In genomic region chr12:89019439-89020120, GRCh38 we compare ENCODE assay signal across 8 cellular contexts.
DNase-seq lines count a peak whose midpoint lies in the region; ATAC-seq and TF ChIP-seq lines count a peak whose summit lies in the region.

No MANE protein-coding gene starts in this region.

- TF ChIP-seq RAD21 in liver (IDR thresholded peaks at IDR 0.05) = peak; percentile 95 to 99

- H3K36me3 ChIP-seq in CD4-positive, CD25-positive, alpha-beta regulatory T cell (ENCODE audit: control insufficient read depth, insufficient read depth, low read length) = no peaks in the 10 kb centered on the region
- no peaks in the 10 kb centered on the region for H3K36me3 ChIP-seq in liver (ENCODE audit: control insufficient read depth in 4 of 4, insufficient read depth in 3 of 4, low read depth in 1 of 4, low read length in 3 of 4)

- H3K4me3 ChIP-seq in CD4-positive, CD25-positive, alpha-beta regulatory T cell (ENCODE audit: low read depth, low read length) = peak overlapping the region; percentile 84
- peak overlapping the region; percentile 16 to 61 (median 31) for H3K4me3 ChIP-seq in liver (ENCODE audit: low read depth in 1 of 3, low read length in 3 of 3)

- H3K9me3 Mint-ChIP-seq in CD4-positive, CD25-positive, alpha-beta regulatory T cell = no peaks in the 10 kb centered on the region
- H3K9me3 Mint-ChIP-seq in activated CD4-positive, alpha-beta T cell treated with anti-CD3 and anti-CD28 coated beads for 36 hours (ENCODE audit: low read depth) = no peaks in the 10 kb centered on the region

- no peaks in the 10 kb centered on the region for H3K36me3 Mint-ChIP-seq in CD4-positive, CD25-positive, alpha-beta regulatory T cell
- no peaks in the 10 kb centered on the region for H3K36me3 Mint-ChIP-seq in activated CD4-positive, alpha-beta T cell treated with anti-CD3 and anti-CD28 coated beads for 36 hours (ENCODE audit: low read depth)

- H3K27me3 ChIP-seq in CD4-positive, CD25-positive, alpha-beta regulatory T cell (ENCODE audit: control insufficient read depth, insufficient read depth, low read length) = peaks cover 7% of the 10 kb centered on the region
- no peaks in the 10 kb centered on the region for H3K27me3 ChIP-seq in liver (ENCODE audit: control insufficient read depth in 4 of 4, insufficient read depth in 4 of 4, low read length in 3 of 4)

- intact Hi-C loops in activated CD4-positive, alpha-beta T cell treated with anti-CD3 and anti-CD28 coated beads for 36 hours (cut with DNase I, micrococcal nuclease) = loop anchor here (1.0 to 10.0 kb wide), 18 partner anchors 21 to 1938 kb away; partner anchors contain the start of genes ATP2B1 (in 1 of the 2), CCER1 (in 1 of the 2), DUSP6 (in 1 of the 2) and GALNT4 (in 1 of the 2)

- peaks cover 21% of the 10 kb centered on the region for H3K27me3 Mint-ChIP-seq in CD4-positive, CD25-positive, alpha-beta regulatory T cell
- H3K27me3 Mint-ChIP-seq in activated CD4-positive, alpha-beta T cell treated with anti-CD3 and anti-CD28 coated beads for 36 hours = peaks cover 4% of the 10 kb centered on the region

- peaks cover 4 to 7% (median 5%) of the 10 kb centered on the region in 4 donors for H3K4me1 Mint-ChIP-seq in CD4-positive, CD25-positive, alpha-beta regulatory T cell
- peaks cover 16% of the 10 kb centered on the region for H3K4me1 Mint-ChIP-seq in activated CD4-positive, alpha-beta T cell treated with anti-CD3 and anti-CD28 coated beads for 36 hours

- CTCF ChIA-PET in activated CD4-positive, alpha-beta T cell treated with anti-CD3 and anti-CD28 coated beads for 36 hours (lab: Charles Lee) = interaction anchor here (0.6 to 5.6 kb wide), 27 partner anchors 11 to 1921 kb away, joined by 3 to 54 read pairs (median 3); partner anchors contain the start of gene POC1B

- peak; percentile 90 for TF ChIP-seq CTCF in liver (IDR thresholded peaks at IDR 0.05; ENCODE audit: low read depth, low read length, missing input control)

- POLR2A ChIA-PET in activated CD4-positive, alpha-beta T cell treated with anti-CD3 and anti-CD28 coated beads for 36 hours (lab: Charles Lee) = interaction anchor here (0.6 to 1.2 kb wide), 5 partner anchors 19 to 627 kb away, joined by 3 to 11 read pairs (median 9); partner anchors contain the start of gene POC1B

- H3K9me3 ChIP-seq in CD4-positive, CD25-positive, alpha-beta regulatory T cell (ENCODE audit: control insufficient read depth in 2 of 2, low read length in 2 of 2) = no peaks in the 10 kb centered on the region
- no peaks in the 10 kb centered on the region for H3K9me3 ChIP-seq in liver (ENCODE audit: control insufficient read depth in 4 of 4, low read length in 3 of 4)

- no peak overlapping the region for H3K4me3 Mint-ChIP-seq in CD4-positive, CD25-positive, alpha-beta regulatory T cell
- no peak overlapping the region for H3K4me3 Mint-ChIP-seq in activated CD4-positive, alpha-beta T cell treated with anti-CD3 and anti-CD28 coated beads for 36 hours

- H3K27ac Mint-ChIP-seq in CD4-positive, CD25-positive, alpha-beta regulatory T cell = no peak overlapping the region
- no peak overlapping the region for H3K27ac Mint-ChIP-seq in activated CD4-positive, alpha-beta T cell treated with anti-CD3 and anti-CD28 coated beads for 36 hours

- no peak overlapping the region for H3K9ac ChIP-seq in liver (ENCODE audit: low read depth in 1 of 2, low read length in 2 of 2)

- WGBS in liver = 3% methylated on average over 14 of the region's 14 CpGs

- peak; percentile 54 to 88 (median 76) for DNase-seq in CD4-positive, CD25-positive, alpha-beta regulatory T cell
- DNase-seq in NCI-H510A (lab: John Stamatoyannopoulos, UW) (peak; percentile 73), dedifferentiated amniotic fluid mesenchymal stem cell (ENCODE audit: extremely low spot score) (peak; percentile 89)
- DNase-seq in activated CD4-positive, alpha-beta T cell treated with anti-CD3 and anti-CD28 coated beads for 36 hours = peak; percentile 82
- DNase-seq in stimulated activated CD4-positive, alpha-beta T cell treated with anti-CD3 and anti-CD28 coated beads, Interleukin-4, amount 100 ng/mL, for 4 hours = peak; percentile 44 to 74

- ATAC-seq in CD4-positive, CD25-positive, alpha-beta regulatory T cell (ENCODE audit: low read depth in 2 of 2) = peak; percentile 91 to 95
- peak; percentile 99 for ATAC-seq in GM19397 (IDR thresholded peaks at IDR 0.05; ENCODE audit: unreplicated experiment)
- ATAC-seq in HG03469 (IDR thresholded peaks at IDR 0.05; ENCODE audit: unreplicated experiment) = peak; percentile 96
- peak; percentile 88 for ATAC-seq in activated CD4-positive, alpha-beta T cell treated with anti-CD3 and anti-CD28 coated beads for 36 hours

- H3K27ac ChIP-seq in CD4-positive, CD25-positive, alpha-beta regulatory T cell (ENCODE audit: insufficient read depth, low read length, poor library complexity, severe bottlenecking) = no peak overlapping the region
- no peak overlapping the region for H3K27ac ChIP-seq in liver (ENCODE audit: low read depth in 1 of 2, low read length in 2 of 2)

- peaks cover 7% of the 10 kb centered on the region for H3K4me1 ChIP-seq in CD4-positive, CD25-positive, alpha-beta regulatory T cell (ENCODE audit: control insufficient read depth, insufficient read depth, low read length, poor library complexity, severe bottlenecking)
- H3K4me1 ChIP-seq in liver (ENCODE audit: control insufficient read depth in 4 of 4, insufficient read depth in 4 of 4, low read length in 3 of 4) = peaks cover 3 to 9% (median 6%) of the 10 kb centered on the region in 4 donors

TF ChIP-seq in liver, 16 proteins besides CTCF, POLR2A, EP300 and RAD21:
- TF ChIP-seq HNF4A (conservative IDR thresholded peaks at IDR 0.05) = no peak
- TF ChIP-seq SP1 (IDR thresholded peaks at IDR 0.05) = peak; percentile 11
- TF ChIP-seq GABPA (IDR thresholded peaks at IDR 0.05 in 1 of 2, conservative IDR thresholded peaks at IDR 0.05 in 1 of 2) = no peak
- no peak for TF ChIP-seq TAF1 (conservative IDR thresholded peaks at IDR 0.05)
- TF ChIP-seq JUND (IDR thresholded peaks at IDR 0.05) = no peak
- peak; percentile 87 for TF ChIP-seq YY1 (IDR thresholded peaks at IDR 0.05)
